1 cellular context compared by ENCODE assay signal in genomic region chr14:64973026-64973442, GRCh38.
TF ChIP-seq lines count a peak whose summit lies in the region.

No MANE protein-coding gene starts in this region.

TF ChIP-seq in IMR-90, 13 proteins besides CTCF, POLR2A, EP300 and RAD21:
- TF ChIP-seq MXI1 (IDR thresholded peaks at IDR 0.05; ENCODE audit: borderline replicate concordance, low read depth, low read length) = no peak
- no peak for TF ChIP-seq CEBPB (IDR thresholded peaks at IDR 0.05; ENCODE audit: low read depth, low read length)
- TF ChIP-seq RFX5 (IDR thresholded peaks at IDR 0.05; ENCODE audit: low read depth, low read length) = no peak
- no peak for TF ChIP-seq USF2 (IDR thresholded peaks at IDR 0.05; ENCODE audit: low read depth, low read length)
- no peak for TF ChIP-seq MAFK (IDR thresholded peaks at IDR 0.05; ENCODE audit: low read depth, low read length)
- TF ChIP-seq BHLHE40 (IDR thresholded peaks at IDR 0.05; ENCODE audit: low read depth, low read length) = no peak
- no peak for TF ChIP-seq NFE2L2 (IDR thresholded peaks at IDR 0.05; ENCODE audit: low read depth, low read length)
- TF ChIP-seq RCOR1 (IDR thresholded peaks at IDR 0.05; ENCODE audit: insufficient replicate concordance, low read length) = no peak
- no peak for TF ChIP-seq SMC3 (IDR thresholded peaks at IDR 0.05; ENCODE audit: low read depth, low read length)
- TF ChIP-seq CHD1 (IDR thresholded peaks at IDR 0.05; ENCODE audit: low read depth, low read length) = no peak
- TF ChIP-seq ELK1 (IDR thresholded peaks at IDR 0.05; ENCODE audit: borderline replicate concordance, low read depth, low read length) = no peak
- no peak for TF ChIP-seq MAZ (IDR thresholded peaks at IDR 0.05; ENCODE audit: borderline replicate concordance, low read depth, low read length)
